5 cellular contexts compared by ENCODE assay signal in genomic region chr1:147751346-147751745, GRCh38.
"Had no signal": no experiment of that assay in that cellular context is flagged by ENCODE, and none has a peak within 500 bp of the region (broad histone marks: within the 10 kb centered on the region; RNA-seq: fewer than 3 reads in every experiment).

No MANE protein-coding gene starts in this region.

- H3K4me1 Mint-ChIP-seq: GM23338, IgD-negative memory B cell had no signal

- H3K27ac Mint-ChIP-seq: GM23338, H9 had no signal

- DNase-seq: H9, HCEC 1CT, KG1 had no signal

- H3K9me3 Mint-ChIP-seq: GM23338, H9, IgD-negative memory B cell had no signal

- ATAC-seq: GM23338 had no signal

- H3K4me3 Mint-ChIP-seq: GM23338, H9, IgD-negative memory B cell had no signal
